Comparison of ENCODE assay signal across 9 cellular contexts in the genomic region with DNA sequence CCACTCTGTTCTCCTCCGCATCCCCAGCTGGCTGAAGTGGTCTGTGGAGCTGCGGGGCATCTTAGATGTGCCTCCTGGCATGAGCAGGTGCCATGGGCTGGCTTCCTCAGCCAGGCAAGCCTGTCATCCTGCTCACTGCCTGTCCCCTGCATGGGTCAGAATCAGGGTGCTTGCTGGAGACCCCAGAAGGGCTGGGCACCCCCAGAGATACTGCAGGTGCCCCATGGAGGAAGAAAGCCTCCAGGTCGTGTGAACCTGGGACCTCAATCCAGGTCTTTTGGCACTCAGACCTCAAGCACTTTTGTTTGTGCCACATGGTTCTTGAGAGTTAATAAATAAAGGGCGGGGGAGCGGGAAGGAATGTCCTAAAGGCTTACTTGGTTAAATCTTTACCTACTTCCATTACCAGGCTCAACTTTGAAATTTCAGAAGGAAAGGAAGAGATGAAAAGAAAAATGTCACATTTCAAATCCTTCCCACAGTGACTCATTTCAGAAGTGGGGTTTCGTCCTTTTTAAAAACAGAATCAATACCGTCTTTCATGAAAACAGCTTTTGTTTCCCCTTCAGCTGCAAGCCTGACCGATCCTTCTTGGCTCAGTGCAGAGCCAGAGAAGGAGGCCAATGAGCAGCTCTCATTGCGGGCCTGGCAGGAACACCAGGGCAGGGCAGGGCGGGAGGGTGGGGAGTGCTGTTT.
DNase-seq lines count a peak whose midpoint lies in the region; ATAC-seq and TF ChIP-seq lines count a peak whose summit lies in the region.
"Had no signal": no experiment of that assay in that cellular context is flagged by ENCODE, and none has a peak within 500 bp of the region (broad histone marks: within the 10 kb centered on the region; RNA-seq: fewer than 3 reads in every experiment).

No MANE protein-coding gene starts in this region.

- TF ChIP-seq POLR2A in stomach (IDR thresholded peaks at IDR 0.05) = no peak

- H3K4me1 ChIP-seq in stomach (peaks cover 9 to 14% (median 13%) of the 10 kb centered on the region in 4 donors), hepatocyte (ENCODE audit: insufficient read depth) (peaks cover 9% of the 10 kb centered on the region)

- H3K9me3 ChIP-seq in stomach (no peaks in the 10 kb centered on the region), hepatocyte (ENCODE audit: low read depth) (no peaks in the 10 kb centered on the region)

- intact Hi-C loops in Right ventricle myocardium inferior (cut with DNase I) = no loop called here
- intact Hi-C loops in cardiac septum (cut with DNase I) = no loop called here
- intact Hi-C loops in stomach (cut with DNase I; ENCODE audit: low total_unique reads) = no loop called here

- H3K27ac ChIP-seq in stomach = peak overlapping the region; percentile 28 to 77 (median 66)
- H3K27ac ChIP-seq in hepatocyte = no peak overlapping the region
- H3K27ac ChIP-seq: SJCRH30 had no signal

- no peaks in the 10 kb centered on the region for H3K9me2 ChIP-seq in hepatocyte (replicated peaks; ENCODE audit: insufficient read depth)

- no peaks in the 10 kb centered on the region for H4K20me1 ChIP-seq in hepatocyte (ENCODE audit: insufficient read depth, poor library complexity, severe bottlenecking)

- ATAC-seq in Right ventricle myocardium inferior (peak; percentile 64), HG03175 (IDR thresholded peaks at IDR 0.05; ENCODE audit: unreplicated experiment) (peak; percentile 89)

- DNase-seq in Right ventricle myocardium inferior (ENCODE audit: missing footprints) = peak; percentile 59
- DNase-seq in cardiac septum (ENCODE audit: low spot score) = no peak
- peak; percentile 18 for DNase-seq in fibroblast of pulmonary artery (ENCODE audit: low read depth)
- no peak for DNase-seq in stomach
- no peak for DNase-seq in NCI-H2171 (lab: John Stamatoyannopoulos, UW)
- DNase-seq in OCI-M2 (lab: John Stamatoyannopoulos, UW; ENCODE audit: unreplicated experiment) = no peak
- no peak for DNase-seq in hepatocyte (ENCODE audit: low spot score)

- no peaks in the 10 kb centered on the region for H3K36me3 ChIP-seq in stomach
- H3K36me3 ChIP-seq in hepatocyte (replicated peaks; ENCODE audit: insufficient read depth, low read depth) = no peaks in the 10 kb centered on the region
- H3K36me3 ChIP-seq: SJCRH30 had no signal

- WGBS in stomach, 5 donors = 33 to 52% (median 42%) methylated on average over 10 of the region's 10 CpGs
- WGBS in hepatocyte (ENCODE audit: low lambda C conversion rate, missing lambda C conversion rate) = 71% methylated on average over 10 of the region's 10 CpGs

- no peak overlapping the region for H3K4me2 ChIP-seq in hepatocyte

- H3K79me2 ChIP-seq in hepatocyte = no peaks in the 10 kb centered on the region

- TF ChIP-seq EP300 in stomach (IDR thresholded peaks at IDR 0.05) = no peak

- no peak overlapping the region for H2AFZ ChIP-seq in hepatocyte

- H3K27me3 ChIP-seq in stomach (no peaks in the 10 kb centered on the region), hepatocyte (no peaks in the 10 kb centered on the region)
- H3K27me3 ChIP-seq: SJCRH30 had no signal

- no peak for TF ChIP-seq CTCF in fibroblast of pulmonary artery (IDR thresholded peaks at IDR 0.05; ENCODE audit: low read length, missing control alignments)
- no peak for TF ChIP-seq CTCF in stomach (IDR thresholded peaks at IDR 0.05)
- no peak for TF ChIP-seq CTCF in hepatocyte (IDR thresholded peaks at IDR 0.05; ENCODE audit: poor library complexity)

- H3K4me3 ChIP-seq in fibroblast of pulmonary artery (replicated peaks; ENCODE audit: low read depth, low read length) = no peak overlapping the region
- no peak overlapping the region for H3K4me3 ChIP-seq in stomach
- no peak overlapping the region for H3K4me3 ChIP-seq in hepatocyte
- H3K4me3 ChIP-seq: SJCRH30 had no signal

Comparison
In these comparisons a context has a peak if more than half of its experiments do, and no peak if none do; other contexts are left out.
1. DNase-seq: peak in Right ventricle myocardium inferior (single experiment) and fibroblast of pulmonary artery (single experiment); none in cardiac septum (single experiment), stomach (single experiment), NCI-H2171 (single experiment), OCI-M2 (single experiment) and hepatocyte (single experiment).